1 cellular context compared by ENCODE assay signal in genomic region chr16:67878846-67879245, GRCh38.
TF ChIP-seq lines count a peak whose summit lies in the region.

No MANE protein-coding gene starts in this region.

TF ChIP-seq in IMR-90, 13 proteins besides CTCF, POLR2A, EP300 and RAD21:
- TF ChIP-seq ELK1 (IDR thresholded peaks at IDR 0.05; ENCODE audit: borderline replicate concordance, low read depth, low read length) (no peak), BHLHE40 (IDR thresholded peaks at IDR 0.05; ENCODE audit: low read depth, low read length) (no peak), MAFK (IDR thresholded peaks at IDR 0.05; ENCODE audit: low read depth, low read length) (no peak), FOS (IDR thresholded peaks at IDR 0.05; ENCODE audit: low read depth, low read length) (no peak), RCOR1 (IDR thresholded peaks at IDR 0.05; ENCODE audit: insufficient replicate concordance, low read length) (no peak), MXI1 (IDR thresholded peaks at IDR 0.05; ENCODE audit: borderline replicate concordance, low read depth, low read length) (no peak), MAZ (IDR thresholded peaks at IDR 0.05; ENCODE audit: borderline replicate concordance, low read depth, low read length) (no peak), CEBPB (IDR thresholded peaks at IDR 0.05; ENCODE audit: low read depth, low read length) (no peak), NFE2L2 (IDR thresholded peaks at IDR 0.05; ENCODE audit: low read depth, low read length) (no peak), SMC3 (IDR thresholded peaks at IDR 0.05; ENCODE audit: low read depth, low read length) (no peak), USF2 (IDR thresholded peaks at IDR 0.05; ENCODE audit: low read depth, low read length) (no peak), CHD1 (IDR thresholded peaks at IDR 0.05; ENCODE audit: low read depth, low read length) (no peak), RFX5 (IDR thresholded peaks at IDR 0.05; ENCODE audit: low read depth, low read length) (no peak)
